13 cellular contexts compared by ENCODE assay signal in the genomic region with DNA sequence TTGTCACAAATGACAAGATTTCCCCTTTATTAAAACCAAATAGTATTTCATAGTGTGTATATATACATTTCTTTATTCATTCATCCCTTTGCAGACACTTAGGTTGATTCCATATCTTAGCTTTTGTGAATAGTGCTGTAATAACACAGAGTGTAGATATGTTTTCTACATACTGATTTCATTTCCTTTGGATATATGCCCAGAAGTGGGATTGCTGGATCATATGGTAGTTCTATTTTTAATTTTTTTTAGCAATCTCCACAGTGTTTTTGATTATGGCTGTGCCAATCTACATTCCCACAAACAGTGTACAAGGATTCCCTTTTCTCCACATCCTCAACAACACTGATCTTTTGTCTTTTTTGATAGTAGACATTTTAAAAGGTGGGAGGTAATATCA.
"Had no signal": no experiment of that assay in that cellular context is flagged by ENCODE, and none has a peak within 500 bp of the region (broad histone marks: within the 10 kb centered on the region; RNA-seq: fewer than 3 reads in every experiment).

No MANE protein-coding gene starts in this region.

- H3K27ac ChIP-seq: coronary artery, neutrophil, right lobe of liver, tibial nerve had no signal

- H3K36me3 ChIP-seq: neutrophil, right lobe of liver, tibial nerve had no signal

- H3K9me3 ChIP-seq: neutrophil, tibial nerve had no signal

- DNase-seq: activated CD4-positive, alpha-beta T cell treated with anti-CD3 and anti-CD28 coated beads for 1 hour; activated CD4-positive, alpha-beta T cell treated with anti-CD3 and anti-CD28 coated beads, Interleukin-2, amount 50 U/mL, for 48 hours; activated naive CD8-positive, alpha-beta T cell treated with anti-CD3 and anti-CD28 coated beads, Interleukin-2, amount 10 ng/mL, durations not matched to agents 7 days and 5 days; aorta; effector memory CD4-positive, alpha-beta T cell; midbrain; naive B cell; right lobe of liver; T-helper 9 cell had no signal

- H3K4me1 ChIP-seq: right lobe of liver, tibial nerve had no signal

- H3K27me3 ChIP-seq: neutrophil, right lobe of liver, tibial nerve had no signal

- ATAC-seq: right lobe of liver; stimulated activated effector memory CD8-positive, alpha-beta T cell treated with anti-CD3 and anti-CD28 coated beads, Interleukin-12 subunit alpha, Interleukin-12 subunit beta, amount 100 ng/mL, for 72 hours had no signal

- H3K4me3 ChIP-seq: coronary artery, right lobe of liver, tibial nerve had no signal
